20 cellular contexts compared by ENCODE assay signal in genomic region chr19:28049875-28050274, GRCh38.
"Had no signal": no experiment of that assay in that cellular context is flagged by ENCODE, and none has a peak within 500 bp of the region (broad histone marks: within the 10 kb centered on the region; RNA-seq: fewer than 3 reads in every experiment).

No MANE protein-coding gene starts in this region.

- H2AFZ ChIP-seq: hepatocyte had no signal

- H3K9me3 ChIP-seq: colonic mucosa, esophagus muscularis mucosa, gastroesophageal sphincter had no signal

- H3K79me2 ChIP-seq: hepatocyte had no signal

- H3K4me3 ChIP-seq: colonic mucosa, esophagus muscularis mucosa, gastroesophageal sphincter, heart left ventricle, hepatocyte, left lung, lower lobe of right lung had no signal

- ATAC-seq: effector memory CD8-positive, alpha-beta T cell; foreskin keratinocyte; gastroesophageal sphincter; heart left ventricle; left cardiac atrium; left lung; left ventricle myocardium superior; lower lobe of right lung had no signal

- H3K27me3 ChIP-seq: colonic mucosa, esophagus muscularis mucosa, foreskin keratinocyte, gastroesophageal sphincter, hepatocyte, left lung had no signal

- H3K4me1 ChIP-seq: colonic mucosa, esophagus muscularis mucosa, foreskin keratinocyte, gastroesophageal sphincter, heart left ventricle, left lung, lower lobe of right lung had no signal

- H3K4me1 Mint-ChIP-seq: immature natural killer cell had no signal

- H3K4me2 ChIP-seq: hepatocyte had no signal

- H3K36me3 ChIP-seq: colonic mucosa, esophagus muscularis mucosa, gastroesophageal sphincter, heart left ventricle, left lung, lower lobe of right lung had no signal

- FAIRE-seq: endothelial cell of umbilical vein, frontal cortex, keratinocyte had no signal

- H3K27ac ChIP-seq: colonic mucosa, esophagus muscularis mucosa, foreskin keratinocyte, gastroesophageal sphincter, heart left ventricle, hepatocyte, left lung, lower lobe of right lung had no signal

- H3K4me3 Mint-ChIP-seq: dendritic cell treated with granulocyte-macrophage colony-stimulating factor and Interleukin-4, amounts not matched to agents 40 ng/mL and 50 ng/mL, for 4 days; effector memory CD8-positive, alpha-beta T cell; immature natural killer cell had no signal

- H3K27ac Mint-ChIP-seq: dendritic cell treated with granulocyte-macrophage colony-stimulating factor and Interleukin-4, amounts not matched to agents 40 ng/mL and 50 ng/mL, for 4 days; effector memory CD8-positive, alpha-beta T cell; immature natural killer cell had no signal

- DNase-seq: colonic mucosa; cortex of kidney; effector CD8-positive, alpha-beta T cell; effector memory CD8-positive, alpha-beta T cell; foreskin keratinocyte; heart left ventricle; immature natural killer cell; left cardiac atrium; left lung; left ventricle myocardium superior; lower lobe of right lung; mesenchymal stem cell; midbrain had no signal

- H3K36me3 Mint-ChIP-seq: immature natural killer cell had no signal

- H3K27me3 Mint-ChIP-seq: dendritic cell treated with granulocyte-macrophage colony-stimulating factor and Interleukin-4, amounts not matched to agents 40 ng/mL and 50 ng/mL, for 4 days; effector memory CD8-positive, alpha-beta T cell had no signal
